ENCODE assay signal across 1 cellular context in genomic region chr10:49619613-49620012, GRCh38.
TF ChIP-seq lines count a peak whose summit lies in the region.

No MANE protein-coding gene starts in this region.

TF ChIP-seq in K562, 482 proteins besides CTCF, POLR2A, EP300 and RAD21:
- TF ChIP-seq SP2 (IDR thresholded peaks at IDR 0.05; ENCODE audit: extremely low read depth, low read depth, low read length, poor library complexity, severe bottlenecking) (no peak), ZNF133 (CRISPR knock-in tag; IDR thresholded peaks at IDR 0.05) (no peak), MBD2 (IDR thresholded peaks at IDR 0.05; ENCODE audit: borderline replicate concordance, low read depth) (no peak), ARID1B (IDR thresholded peaks at IDR 0.05) (no peak), MIER1 (IDR thresholded peaks at IDR 0.05; ENCODE audit: low read depth) (no peak), CBFA2T3 (IDR thresholded peaks at IDR 0.05) (no peak), SREBF2 (CRISPR knock-in tag; IDR thresholded peaks at IDR 0.05) (no peak), ZBTB33 (CRISPR knock-in tag; IDR thresholded peaks at IDR 0.05) (no peak), MEF2D (tag; conservative IDR thresholded peaks at IDR 0.05; ENCODE audit: low read depth) (no peak), ZNF224 (CRISPR knock-in tag; IDR thresholded peaks at IDR 0.05) (no peak), PTTG1 (tag; IDR thresholded peaks at IDR 0.05; ENCODE audit: low read depth) (no peak), TFAM (CRISPR knock-in tag; conservative IDR thresholded peaks at IDR 0.05) (no peak), ZNF354B (CRISPR knock-in tag; IDR thresholded peaks at IDR 0.05) (no peak)
TF ChIP-seq in K562: peak in this region for 0.
